Comparison of ENCODE assay signal across 23 cellular contexts in the genomic region with DNA sequence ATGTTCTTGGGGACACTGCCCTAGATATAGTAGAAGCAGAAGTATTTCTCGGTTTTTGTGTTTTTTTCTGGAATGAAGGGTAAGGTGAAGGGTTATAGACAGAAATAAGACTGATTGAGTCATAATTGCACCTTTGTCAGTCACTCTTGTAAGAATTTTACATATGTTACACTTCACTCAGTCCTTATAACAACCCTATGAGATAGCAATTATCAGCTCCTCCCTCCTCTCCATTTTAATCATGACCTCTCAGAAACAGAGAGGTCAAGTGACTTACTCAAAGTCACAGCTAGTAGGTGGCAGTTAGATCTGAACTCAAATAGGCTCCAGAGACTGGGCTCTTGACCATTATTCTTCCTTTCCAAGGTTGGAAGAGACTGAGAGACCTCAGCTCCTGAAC.
A peak's percentile ranks its signal among the peaks of the same experiment; 100 is the strongest.
DNase-seq lines count a peak whose midpoint lies in the region; ATAC-seq and TF ChIP-seq lines count a peak whose summit lies in the region.
"Had no signal": no experiment of that assay in that cellular context is flagged by ENCODE, and none has a peak within 500 bp of the region (broad histone marks: within the 10 kb centered on the region; RNA-seq: fewer than 3 reads in every experiment).

No MANE protein-coding gene starts in this region.

- H3K4me1 ChIP-seq in GM23338 (ENCODE audit: insufficient read depth) (peaks cover 16% of the 10 kb centered on the region), mucosa of descending colon (ENCODE audit: low read depth) (no peaks in the 10 kb centered on the region)

- H3K9me3 Mint-ChIP-seq in activated T-cell treated with anti-CD3 and anti-CD28 coated beads, Interleukin-2, amount 50 U/mL, for 4 hours: no peaks in the 10 kb centered on the region
- H3K9me3 Mint-ChIP-seq in GM23338 (no peaks in the 10 kb centered on the region), activated B cell treated with CpG ODN at 0.5 μM for 24 hours (no peaks in the 10 kb centered on the region), osteocyte (ENCODE audit: unreplicated experiment) (no peaks in the 10 kb centered on the region)
- H3K9me3 Mint-ChIP-seq: activated CD4-positive, alpha-beta T cell treated with anti-CD3 and anti-CD28 coated beads, Interleukin-2, amount 10 ng/mL, durations not matched to agents 7 days and 5 days; CD4-positive, alpha-beta memory T cell; nephron progenitor cell had no signal

- CTCF ChIA-PET in activated B cell treated with CpG ODN at 0.5 μM for 24 hours (lab: Charles Lee): no interaction called here

- no peaks in the 10 kb centered on the region for H3K27me3 ChIP-seq in GM23338 (ENCODE audit: insufficient read depth)
- H3K27me3 ChIP-seq: ovary had no signal

- POLR2A ChIA-PET in activated B cell treated with CpG ODN at 0.5 μM for 24 hours (lab: Charles Lee): no interaction called here

- peaks cover 14% of the 10 kb centered on the region for H3K4me1 Mint-ChIP-seq in activated T-cell treated with anti-CD3 and anti-CD28 coated beads, Interleukin-2, amount 50 U/mL, for 4 hours (ENCODE audit: low read depth)
- H3K4me1 Mint-ChIP-seq in GM23338: peaks cover 20% of the 10 kb centered on the region
- peaks cover 3% of the 10 kb centered on the region for H3K4me1 Mint-ChIP-seq in activated B cell treated with CpG ODN at 0.5 μM for 24 hours
- peaks cover 17% of the 10 kb centered on the region for H3K4me1 Mint-ChIP-seq in osteocyte (ENCODE audit: unreplicated experiment)

- no peak for DNase-seq in activated T-cell treated with anti-CD3 and anti-CD28 coated beads, Interleukin-2, amount 50 U/mL, for 4 hours
- DNase-seq in activated T-cell treated with anti-CD3 and anti-CD28 coated beads for 4 hours (no peak), GM23338 (ENCODE audit: low spot score) (no peak), activated B cell treated with CpG ODN at 0.5 μM for 24 hours (no peak), osteocyte (ENCODE audit: extremely low spot score, unreplicated experiment) (no peak), mucosa of descending colon (no peak), NCI-H1694 (lab: John Stamatoyannopoulos, UW) (no peak)
- DNase-seq: activated CD4-positive, alpha-beta T cell treated with anti-CD3 and anti-CD28 coated beads, Interleukin-2, amount 10 ng/mL, durations not matched to agents 7 days and 5 days; activated effector memory CD4-positive, alpha-beta T cell treated with Interleukin-2 at 50 U/mL for 16 hours; AML-193; caudate nucleus; CD4-positive, alpha-beta memory T cell; cortex of kidney; effector memory CD4-positive, alpha-beta T cell; hypothalamus; left colon; NCI-H1436 treated with DMSO at 0.1 percent for 48 hours; NCI-H2107; nephron progenitor cell; ovary; stimulated activated naive B cell treated with anti-CD40 and anti-IgM and Interleukin-4, amounts not matched to agents 10 μg/mL and 1 μg/mL and 100 μg/mL, for 72 hours; T-helper 9 cell had no signal

- H4K20me1 ChIP-seq in GM23338 (replicated peaks; ENCODE audit: insufficient read depth): no peaks in the 10 kb centered on the region

- peaks cover 6% of the 10 kb centered on the region for H3K36me3 Mint-ChIP-seq in activated T-cell treated with anti-CD3 and anti-CD28 coated beads, Interleukin-2, amount 50 U/mL, for 4 hours (ENCODE audit: insufficient read depth)
- H3K36me3 Mint-ChIP-seq in GM23338 (ENCODE audit: low read depth): no peaks in the 10 kb centered on the region; the same call in 2 of the 3 replicates
- H3K36me3 Mint-ChIP-seq in activated B cell treated with CpG ODN at 0.5 μM for 24 hours (ENCODE audit: low read depth): peaks cover 7% of the 10 kb centered on the region
- no peaks in the 10 kb centered on the region for H3K36me3 Mint-ChIP-seq in osteocyte (ENCODE audit: unreplicated experiment)

- H3K27me3 Mint-ChIP-seq in activated T-cell treated with anti-CD3 and anti-CD28 coated beads, Interleukin-2, amount 50 U/mL, for 4 hours (ENCODE audit: low read depth): no peaks in the 10 kb centered on the region
- H3K27me3 Mint-ChIP-seq in GM23338 (ENCODE audit: insufficient read depth, low read depth, poor library complexity) (peaks cover 2% of the 10 kb centered on the region), activated B cell treated with CpG ODN at 0.5 μM for 24 hours (no peaks in the 10 kb centered on the region), osteocyte (ENCODE audit: unreplicated experiment) (no peaks in the 10 kb centered on the region)
- H3K27me3 Mint-ChIP-seq: activated CD4-positive, alpha-beta T cell treated with anti-CD3 and anti-CD28 coated beads, Interleukin-2, amount 10 ng/mL, durations not matched to agents 7 days and 5 days; CD4-positive, alpha-beta memory T cell; stimulated activated naive B cell treated with anti-CD40 and anti-IgM and Interleukin-4, amounts not matched to agents 10 μg/mL and 1 μg/mL and 100 μg/mL, for 72 hours had no signal

- H3K9me2 ChIP-seq in GM23338 (ENCODE audit: insufficient read depth): no peaks in the 10 kb centered on the region

- no peak overlapping the region for H2AFZ ChIP-seq in GM23338

- no peaks in the 10 kb centered on the region for H3K9me3 ChIP-seq in mucosa of descending colon
- H3K9me3 ChIP-seq: ovary had no signal

- no peak overlapping the region for H3K4me3 Mint-ChIP-seq in activated T-cell treated with anti-CD3 and anti-CD28 coated beads, Interleukin-2, amount 50 U/mL, for 4 hours
- H3K4me3 Mint-ChIP-seq in GM23338 (no peak overlapping the region), activated B cell treated with CpG ODN at 0.5 μM for 24 hours (no peak overlapping the region), osteocyte (ENCODE audit: unreplicated experiment) (no peak overlapping the region)
- H3K4me3 Mint-ChIP-seq: activated CD4-positive, alpha-beta T cell treated with anti-CD3 and anti-CD28 coated beads, Interleukin-2, amount 10 ng/mL, durations not matched to agents 7 days and 5 days; CD4-positive, alpha-beta memory T cell; nephron progenitor cell; stimulated activated naive B cell treated with anti-CD40 and anti-IgM and Interleukin-4, amounts not matched to agents 10 μg/mL and 1 μg/mL and 100 μg/mL, for 72 hours had no signal

- TF ChIP-seq CTCF in GM23338 (conservative IDR thresholded peaks at IDR 0.05; ENCODE audit: low read depth in 2 of 2) (no peak), activated B cell treated with CpG ODN at 0.5 μM for 24 hours (IDR thresholded peaks at IDR 0.05) (no peak), osteocyte (IDR thresholded peaks at IDR 0.05) (no peak), mucosa of descending colon (IDR thresholded peaks at IDR 0.05) (no peak)

- no peak overlapping the region for H3K27ac Mint-ChIP-seq in GM23338
- no peak overlapping the region for H3K27ac Mint-ChIP-seq in activated B cell treated with CpG ODN at 0.5 μM for 24 hours
- H3K27ac Mint-ChIP-seq in osteocyte (ENCODE audit: unreplicated experiment): peak overlapping the region; percentile 20
- H3K27ac Mint-ChIP-seq: activated CD4-positive, alpha-beta T cell treated with anti-CD3 and anti-CD28 coated beads, Interleukin-2, amount 10 ng/mL, durations not matched to agents 7 days and 5 days; CD4-positive, alpha-beta memory T cell; nephron progenitor cell; stimulated activated naive B cell treated with anti-CD40 and anti-IgM and Interleukin-4, amounts not matched to agents 10 μg/mL and 1 μg/mL and 100 μg/mL, for 72 hours had no signal

- intact Hi-C loops in activated B cell treated with CpG ODN at 0.5 μM for 24 hours (cut with micrococcal nuclease): no loop called here
- intact Hi-C loops in mucosa of descending colon (cut with DNase I, micrococcal nuclease): no loop called here

- H3K27ac ChIP-seq in GM23338 (ENCODE audit: low read depth): no peak overlapping the region
- H3K27ac ChIP-seq: ovary, skin epidermis had no signal

- H3K79me2 ChIP-seq in GM23338 (replicated peaks; ENCODE audit: insufficient read depth): no peaks in the 10 kb centered on the region

- ATAC-seq in activated T-cell treated with anti-CD3 and anti-CD28 coated beads, Interleukin-2, amount 50 U/mL, for 4 hours: peak; percentile 57 to 65
- no peak for ATAC-seq in GM23338
- ATAC-seq in activated B cell treated with CpG ODN at 0.5 μM for 24 hours (ENCODE audit: low read depth): peak; percentile 25
- ATAC-seq in mucosa of descending colon: no peak
- ATAC-seq: stimulated activated naive B cell treated with anti-CD40 and anti-IgM and Interleukin-4, amounts not matched to agents 10 μg/mL and 1 μg/mL and 100 μg/mL, for 72 hours had no signal

- no peaks in the 10 kb centered on the region for H3F3A ChIP-seq in GM23338 (replicated peaks; ENCODE audit: low read depth)

- H3K36me3 ChIP-seq in GM23338 (ENCODE audit: insufficient read depth): no peaks in the 10 kb centered on the region
- no peaks in the 10 kb centered on the region for H3K36me3 ChIP-seq in mucosa of descending colon (ENCODE audit: low read depth)
- H3K36me3 ChIP-seq: ovary had no signal

- peak overlapping the region; percentile 54; the same call in 1 of the 2 replicates for H3K4me2 ChIP-seq in GM23338

- H3K4me3 ChIP-seq in GM23338 (no peak overlapping the region), mucosa of descending colon (no peak overlapping the region)
- H3K4me3 ChIP-seq: ovary, skin epidermis had no signal

TF ChIP-seq in GM23338, 12 proteins besides CTCF, POLR2A, EP300 and RAD21 (continues in another document):
- TF ChIP-seq EZH2phosphoT487 (IDR thresholded peaks at IDR 0.05; ENCODE audit: unreplicated experiment): no peak
- TF ChIP-seq NANOG (IDR thresholded peaks at IDR 0.05; ENCODE audit: borderline replicate concordance): no peak
- TF ChIP-seq, protein P1, sequence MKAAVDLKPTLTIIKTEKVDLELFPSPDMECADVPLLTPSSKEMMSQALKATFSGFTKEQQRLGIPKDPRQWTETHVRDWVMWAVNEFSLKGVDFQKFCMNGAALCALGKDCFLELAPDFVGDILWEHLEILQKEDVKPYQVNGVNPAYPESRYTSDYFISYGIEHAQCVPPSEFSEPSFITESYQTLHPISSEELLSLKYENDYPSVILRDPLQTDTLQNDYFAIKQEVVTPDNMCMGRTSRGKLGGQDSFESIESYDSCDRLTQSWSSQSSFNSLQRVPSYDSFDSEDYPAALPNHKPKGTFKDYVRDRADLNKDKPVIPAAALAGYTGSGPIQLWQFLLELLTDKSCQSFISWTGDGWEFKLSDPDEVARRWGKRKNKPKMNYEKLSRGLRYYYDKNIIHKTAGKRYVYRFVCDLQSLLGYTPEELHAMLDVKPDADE (IDR thresholded peaks at IDR 0.05): no peak
- TF ChIP-seq CREB1 (CRISPR knock-in tag; IDR thresholded peaks at IDR 0.05; ENCODE audit: low read depth): no peak
- TF ChIP-seq ZNF331 (CRISPR knock-in tag; IDR thresholded peaks at IDR 0.05; ENCODE audit: low read depth): no peak

Comparison
In these comparisons a context has a peak if more than half of its experiments do, and no peak if none do; other contexts are left out.
1. ATAC-seq: peak in activated T-cell treated with anti-CD3 and anti-CD28 coated beads, Interleukin-2, amount 50 U/mL, for 4 hours (2 of 2) and activated B cell treated with CpG ODN at 0.5 μM for 24 hours (single experiment); none in GM23338 (single experiment) and mucosa of descending colon (single experiment).